19 cellular contexts compared by ENCODE assay signal in genomic region chr2:161972232-161972631, GRCh38.
A peak's percentile ranks its signal among the peaks of the same experiment; 100 is the strongest.
DNase-seq lines count a peak whose midpoint lies in the region; TF ChIP-seq lines count a peak whose summit lies in the region.
"Had no signal": no experiment of that assay in that cellular context is flagged by ENCODE, and none has a peak within 500 bp of the region (broad histone marks: within the 10 kb centered on the region; RNA-seq: fewer than 3 reads in every experiment).

No MANE protein-coding gene starts in this region.

- H3K36me3 ChIP-seq in KOPT-K1 (ENCODE audit: insufficient read depth, low read length), result no peaks in the 10 kb centered on the region

- H3K9me3 Mint-ChIP-seq in T-helper 1 cell treated with Interleukin-12 subunit alpha and Interleukin-12 subunit beta and Interleukin-4 antibody, amounts not matched to agents 30 μg/mL and 1 μg/mL, for 36 hours, result peaks cover 41% of the 10 kb centered on the region
- H3K9me3 Mint-ChIP-seq in activated naive CD4-positive, alpha-beta T cell treated with anti-CD3 and anti-CD28 coated beads, Interleukin-2, amount 50 U/mL, for 24 hours, result no peaks in the 10 kb centered on the region
- H3K9me3 Mint-ChIP-seq: CD4-positive, alpha-beta T cell had no signal

- no peaks in the 10 kb centered on the region for H3K27me3 Mint-ChIP-seq in T-helper 1 cell treated with Interleukin-12 subunit alpha and Interleukin-12 subunit beta and Interleukin-4 antibody, amounts not matched to agents 30 μg/mL and 1 μg/mL, for 36 hours (ENCODE audit: low read depth)
- H3K27me3 Mint-ChIP-seq in activated naive CD4-positive, alpha-beta T cell treated with anti-CD3 and anti-CD28 coated beads, Interleukin-2, amount 50 U/mL, for 24 hours, result peaks cover 1% of the 10 kb centered on the region
- H3K27me3 Mint-ChIP-seq: CD4-positive, alpha-beta T cell had no signal

- H3K9me3 ChIP-seq in KOPT-K1 (ENCODE audit: insufficient read depth, low read length, poor library complexity, severe bottlenecking), result no peaks in the 10 kb centered on the region
- H3K9me3 ChIP-seq: A549, Caco-2 had no signal

- H3K27me3 ChIP-seq in dorsolateral prefrontal cortex, result no peaks in the 10 kb centered on the region

- no peak for DNase-seq in T-helper 1 cell
- no peak for DNase-seq in activated naive CD4-positive, alpha-beta T cell treated with Interleukin-2 at 50 U/mL for 16 hours
- DNase-seq in dorsolateral prefrontal cortex, result no peak
- DNase-seq in SW480 (ENCODE audit: low spot score), result no peak
- no peak for DNase-seq in NCI-H2196 (lab: John Stamatoyannopoulos, UW; ENCODE audit: unreplicated experiment)
- DNase-seq: AML-193; Caco-2; CD4-positive, alpha-beta T cell; DMS153; DMS79; GDM1; GM23248; HCEC 1CT had no signal

- no peak overlapping the region for H3K4me3 Mint-ChIP-seq in T-helper 1 cell treated with Interleukin-12 subunit alpha and Interleukin-12 subunit beta and Interleukin-4 antibody, amounts not matched to agents 30 μg/mL and 1 μg/mL, for 36 hours
- no peak overlapping the region for H3K4me3 Mint-ChIP-seq in activated naive CD4-positive, alpha-beta T cell treated with anti-CD3 and anti-CD28 coated beads, Interleukin-2, amount 50 U/mL, for 24 hours
- H3K4me3 Mint-ChIP-seq: CD4-positive, alpha-beta T cell had no signal

- H3K4me3 ChIP-seq in dorsolateral prefrontal cortex, result no peak overlapping the region
- H3K4me3 ChIP-seq: A549, GM23248 had no signal

- TF ChIP-seq CTCF in dorsolateral prefrontal cortex (IDR thresholded peaks at IDR 0.05 in 54 of 56, conservative IDR thresholded peaks at IDR 0.05 in 2 of 56; ENCODE audit: low read depth in 1 of 56, partially characterized antibody in 56 of 56), result no peak

- H3K27ac ChIP-seq in KOPT-K1 (ENCODE audit: low read depth, low read length, poor library complexity, severe bottlenecking) (peak overlapping the region; percentile 98), dorsolateral prefrontal cortex (peak overlapping the region in 32 of 59 donors; percentile 0 to 75 (median 48))
- H3K27ac ChIP-seq: 22Rv1, A549, C4-2B, GM23248 had no signal

- peaks cover 77% of the 10 kb centered on the region for H3K4me1 Mint-ChIP-seq in T-helper 1 cell treated with Interleukin-12 subunit alpha and Interleukin-12 subunit beta and Interleukin-4 antibody, amounts not matched to agents 30 μg/mL and 1 μg/mL, for 36 hours (ENCODE audit: low read depth)
- peaks cover 29% of the 10 kb centered on the region for H3K4me1 Mint-ChIP-seq in activated naive CD4-positive, alpha-beta T cell treated with anti-CD3 and anti-CD28 coated beads, Interleukin-2, amount 50 U/mL, for 24 hours

- H3K27ac Mint-ChIP-seq in T-helper 1 cell treated with Interleukin-12 subunit alpha and Interleukin-12 subunit beta and Interleukin-4 antibody, amounts not matched to agents 30 μg/mL and 1 μg/mL, for 36 hours, result peak overlapping the region; percentile 70
- peak overlapping the region; percentile 10 for H3K27ac Mint-ChIP-seq in activated naive CD4-positive, alpha-beta T cell treated with anti-CD3 and anti-CD28 coated beads, Interleukin-2, amount 50 U/mL, for 24 hours
- H3K27ac Mint-ChIP-seq: CD4-positive, alpha-beta T cell had no signal

- intact Hi-C loops in dorsolateral prefrontal cortex (cut with DNase I), result no loop called here

- peaks cover 44% of the 10 kb centered on the region for H3K36me3 Mint-ChIP-seq in T-helper 1 cell treated with Interleukin-12 subunit alpha and Interleukin-12 subunit beta and Interleukin-4 antibody, amounts not matched to agents 30 μg/mL and 1 μg/mL, for 36 hours (ENCODE audit: low read depth)
- no peaks in the 10 kb centered on the region for H3K36me3 Mint-ChIP-seq in activated naive CD4-positive, alpha-beta T cell treated with anti-CD3 and anti-CD28 coated beads, Interleukin-2, amount 50 U/mL, for 24 hours
